ENCODE assay signal across 27 cellular contexts in genomic region chr3:156527060-156527459, GRCh38.
"Had no signal": no experiment of that assay in that cellular context is flagged by ENCODE, and none has a peak within 500 bp of the region (broad histone marks: within the 10 kb centered on the region; RNA-seq: fewer than 3 reads in every experiment).

No MANE protein-coding gene starts in this region.

- H3K27ac ChIP-seq: stomach, suprapubic skin, testis, thoracic aorta, thyroid gland, tibial artery, tibial nerve, transverse colon, upper lobe of left lung, upper lobe of right lung, uterus, vagina had no signal

- H3K36me3 ChIP-seq: transverse colon, upper lobe of left lung, upper lobe of right lung, uterus had no signal

- H3K4me1 ChIP-seq: stomach, suprapubic skin, thyroid gland, tibial artery, transverse colon, upper lobe of left lung, upper lobe of right lung, uterus, vagina had no signal

- ATAC-seq: stimulated activated effector memory CD8-positive, alpha-beta T cell treated with anti-CD3 and anti-CD28 coated beads, Interleukin-12 subunit alpha, Interleukin-12 subunit beta, amount 100 ng/mL, for 72 hours; stimulated activated memory B cell treated with anti-CD40 and anti-IgM and Interleukin-4, amounts not matched to agents 10 μg/mL and 1 μg/mL and 100 μg/mL, for 72 hours; stimulated activated naive B cell treated with anti-CD40 and anti-IgM and Interleukin-4, amounts not matched to agents 10 μg/mL and 1 μg/mL and 100 μg/mL, for 72 hours; stimulated activated naive CD8-positive, alpha-beta T cell treated with anti-CD3 and anti-CD28 coated beads, Interleukin-15, amount 100 ng/mL, for 72 hours; stimulated activated naive CD8-positive, alpha-beta T cell treated with anti-CD3 and anti-CD28 coated beads, Interleukin-15, Interleukin-2, amounts not matched to agents 100 U/mL and 50 U/mL, for 24 hours; upper lobe of right lung had no signal

- H3K4me3 ChIP-seq: stomach, suprapubic skin, testis, thoracic aorta, thyroid gland, tibial artery, tibial nerve, transverse colon, upper lobe of left lung, upper lobe of right lung, uterus, vagina had no signal

- H3K27me3 ChIP-seq: stomach, suprapubic skin, testis, thyroid gland, tibial artery, tibial nerve, transverse colon, upper lobe of left lung, upper lobe of right lung, uterus, vagina had no signal

- FAIRE-seq: urothelium cell line had no signal

- H3K9me3 ChIP-seq: stomach, suprapubic skin, testis, thoracic aorta, thyroid gland, tibial artery, tibial nerve, transverse colon, upper lobe of left lung, upper lobe of right lung, uterus, vagina had no signal

- DNase-seq: stimulated activated CD4-positive, alpha-beta T cell treated with anti-CD3 and anti-CD28 coated beads, Interleukin-2, amount 100 ng/mL, for 48 hours; stimulated activated CD4-positive, alpha-beta T cell treated with anti-CD3 and anti-CD28 coated beads, Interleukin-4, amount 100 ng/mL, for 1 hour; stimulated activated CD4-positive, alpha-beta T cell treated with anti-CD3 and anti-CD28 coated beads, Interleukin-4, amount 100 ng/mL, for 24 hours; stimulated activated CD4-positive, alpha-beta T cell treated with anti-CD3 and anti-CD28 coated beads, Interleukin-4, amount 100 ng/mL, for 4 hours; stimulated activated CD8-positive, alpha-beta memory T cell treated with anti-CD3 and anti-CD28 coated beads, Interleukin-4, amount 100 ng/mL, for 48 hours; stimulated activated naive B cell treated with anti-CD40 and anti-IgM and Interleukin-4, amounts not matched to agents 10 μg/mL and 1 μg/mL and 100 μg/mL, for 72 hours; stimulated activated naive CD4-positive, alpha-beta T cell; stimulated activated naive CD4-positive, alpha-beta T cell treated with Interleukin-2 at 50 U/mL for 16 hours; stimulated activated naive CD8-positive, alpha-beta T cell treated with anti-CD3 and anti-CD28 coated beads, Interleukin-15, amount 100 ng/mL, for 72 hours; stimulated activated naive CD8-positive, alpha-beta T cell treated with anti-CD3 and anti-CD28 coated beads, Interleukin-15, Interleukin-2, amounts not matched to agents 100 U/mL and 50 U/mL, for 24 hours; stomach; substantia nigra; testis; thyroid gland; tibial artery; transverse colon; trophoblast cell; upper lobe of left lung; upper lobe of right lung; uterus had no signal
